Comparison of ENCODE assay signal across 9 cellular contexts in the genomic region with DNA sequence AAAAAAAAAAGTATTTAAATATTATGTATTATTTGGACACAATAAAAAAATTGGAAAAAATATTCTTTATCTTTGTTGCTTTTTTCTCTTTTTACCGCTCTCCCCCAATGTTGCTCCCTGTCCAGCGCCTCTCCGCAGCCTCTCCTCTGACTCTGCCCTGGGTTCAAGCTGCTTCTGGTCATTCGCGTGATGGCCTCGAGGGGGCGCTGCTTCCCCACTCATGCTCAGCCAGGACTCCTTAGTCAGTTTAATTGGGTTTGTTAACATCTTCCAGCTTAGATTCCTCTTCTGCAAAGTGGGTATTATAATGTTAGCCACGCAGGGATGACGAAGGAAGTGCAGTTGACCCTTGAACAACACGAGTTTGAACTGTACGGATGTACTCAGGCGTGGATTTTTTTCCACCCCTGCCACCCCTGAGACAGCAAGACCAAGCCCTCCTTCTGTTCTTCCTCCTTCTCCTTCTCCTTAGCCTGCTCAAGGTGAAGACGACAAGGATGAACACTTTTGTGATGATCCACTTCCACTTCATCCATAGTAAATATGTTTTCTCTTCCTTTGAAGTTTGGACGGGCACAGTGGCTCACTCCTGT. TPM values are rescaled to one million over a fixed set of nuclear protein-coding genes. Genes with fewer than 3 reads are reported as not detected.
A peak's percentile ranks its signal among the peaks of the same experiment; 100 is the strongest.
DNase-seq lines count a peak whose midpoint lies in the region; ATAC-seq and TF ChIP-seq lines count a peak whose summit lies in the region.
"Had no signal": no experiment of that assay in that cellular context is flagged by ENCODE, and none has a peak within 500 bp of the region (broad histone marks: within the 10 kb centered on the region; RNA-seq: fewer than 3 reads in every experiment).

No MANE protein-coding gene starts in this region.

- no peak for TF ChIP-seq POLR2A in Peyer's patch (IDR thresholded peaks at IDR 0.05)

- H3K4me3 ChIP-seq in Caco-2 (ENCODE audit: low read depth, low read length), result no peak overlapping the region
- no peak overlapping the region for H3K4me3 ChIP-seq in Peyer's patch

- H3K4me3 Mint-ChIP-seq in Caco-2 (ENCODE audit: unreplicated experiment), result no peak overlapping the region
- H3K4me3 Mint-ChIP-seq in activated naive CD4-positive, alpha-beta T cell treated with anti-CD3 and anti-CD28 coated beads for 36 hours, result no peak overlapping the region

- H3K4me1 ChIP-seq in Caco-2 (no peaks in the 10 kb centered on the region), Peyer's patch (peaks cover 0 to 6% (median 0%) of the 10 kb centered on the region in 4 donors)

- BruUV-seq in Caco-2 (replicated peaks; lab: Mats Ljungman, UMichigan), result no TSS peak

- ATAC-seq in Right ventricle myocardium superior (ENCODE audit: poor library complexity) (no peak), GM21515 (IDR thresholded peaks at IDR 0.05; ENCODE audit: unreplicated experiment) (no peak)

- H3K9me3 ChIP-seq in Caco-2 (no peaks in the 10 kb centered on the region), Peyer's patch (no peaks in the 10 kb centered on the region)

- CTCF ChIA-PET in Caco-2 (lab: Charles Lee), result interaction anchor here (0.6 kb wide), 2 partner anchors 53 to 639 kb away, joined by 3 read pairs; a partner anchor contains a TSS
- CTCF ChIA-PET in activated naive CD4-positive, alpha-beta T cell treated with anti-CD3 and anti-CD28 coated beads for 36 hours (lab: Charles Lee), result interaction anchor here (0.5 to 2.8 kb wide), 13 partner anchors 11 to 554 kb away, joined by 3 to 14 read pairs (median 4); no protein-coding TSS in a partner anchor

- H3K9me3 Mint-ChIP-seq in Caco-2 (ENCODE audit: unreplicated experiment), result no peaks in the 10 kb centered on the region
- no peaks in the 10 kb centered on the region for H3K9me3 Mint-ChIP-seq in activated naive CD4-positive, alpha-beta T cell treated with anti-CD3 and anti-CD28 coated beads for 36 hours

- H3K36me3 ChIP-seq in Caco-2 (ENCODE audit: control insufficient read depth, insufficient read depth, low read length) (no peaks in the 10 kb centered on the region), Peyer's patch (no peaks in the 10 kb centered on the region)

- H3K27me3 ChIP-seq in Caco-2 (replicated peaks; ENCODE audit: control insufficient read depth, insufficient read depth, low read length) (no peaks in the 10 kb centered on the region), Peyer's patch (no peaks in the 10 kb centered on the region)

- H3K27me3 Mint-ChIP-seq in Caco-2 (ENCODE audit: insufficient read depth, unreplicated experiment), result peaks cover 2% of the 10 kb centered on the region
- peaks cover 3% of the 10 kb centered on the region for H3K27me3 Mint-ChIP-seq in activated naive CD4-positive, alpha-beta T cell treated with anti-CD3 and anti-CD28 coated beads for 36 hours (ENCODE audit: low read depth)

- peak; percentile 69 to 78 for TF ChIP-seq CTCF in Caco-2 (IDR thresholded peaks at IDR 0.05; ENCODE audit: insufficient read depth in 1 of 2, low read depth in 1 of 2, low read length in 1 of 2, severe bottlenecking in 1 of 2, unreplicated experiment in 1 of 2)
- TF ChIP-seq CTCF in Peyer's patch (IDR thresholded peaks at IDR 0.05), result peak; percentile 59 to 79 (median 64)

- POLR2A ChIA-PET in Caco-2 (lab: Charles Lee), result no interaction called here

- DNase-seq in Caco-2 (peak; percentile 37 to 49), HS-27A (ENCODE audit: low read depth) (peak; percentile 24), Peyer's patch (peak; percentile 44 to 70 (median 57)), Right ventricle myocardium superior (peak; percentile 61), renal cortical epithelial cell (ENCODE audit: low read depth) (peak; percentile 25), KG1 (lab: John Stamatoyannopoulos, UW) (no peak)
- peak; percentile 71 for DNase-seq in activated naive CD4-positive, alpha-beta T cell treated with anti-CD3 and anti-CD28 coated beads for 36 hours

- no peak overlapping the region for H3K27ac ChIP-seq in Peyer's patch

- intact Hi-C loops in Caco-2 (cut with micrococcal nuclease; ENCODE audit: unreplicated experiment), result no loop called here
- intact Hi-C loops in activated naive CD4-positive, alpha-beta T cell treated with anti-CD3 and anti-CD28 coated beads for 36 hours (cut with micrococcal nuclease), result loop anchor here (10.0 kb wide), 1 partner anchor 570 kb away; a partner anchor contains a TSS
- intact Hi-C loops in Right ventricle myocardium superior (cut with DNase I), result no loop called here

- peaks cover 6% of the 10 kb centered on the region for H3K36me3 Mint-ChIP-seq in Caco-2 (ENCODE audit: insufficient read depth, unreplicated experiment)
- H3K36me3 Mint-ChIP-seq in activated naive CD4-positive, alpha-beta T cell treated with anti-CD3 and anti-CD28 coated beads for 36 hours (ENCODE audit: low read depth), result no peaks in the 10 kb centered on the region

- H3K27ac Mint-ChIP-seq in Caco-2 (ENCODE audit: unreplicated experiment), result no peak overlapping the region
- no peak overlapping the region for H3K27ac Mint-ChIP-seq in activated naive CD4-positive, alpha-beta T cell treated with anti-CD3 and anti-CD28 coated beads for 36 hours

- no peaks in the 10 kb centered on the region for H3K4me1 Mint-ChIP-seq in Caco-2 (ENCODE audit: low read depth, unreplicated experiment)
- peaks cover 3% of the 10 kb centered on the region for H3K4me1 Mint-ChIP-seq in activated naive CD4-positive, alpha-beta T cell treated with anti-CD3 and anti-CD28 coated beads for 36 hours (ENCODE audit: low read depth)

RNA-seq across cellular contexts. Expression of a gene that starts 4.8 kb away (rescaled TPM):
- not detected in 2 replicates for total RNA-seq in Caco-2 (2022)
- under 1 TPM in 3 of 4 donors, not detected in 1; 0.19 to 0.83 (median 0.27) TPM for total RNA-seq in Peyer's patch
- not detected for total RNA-seq in activated naive CD4-positive, alpha-beta T cell treated with anti-CD3 and anti-CD28 coated beads for 36 hours
- not detected for total RNA-seq in Right ventricle myocardium superior
- 1.2 TPM in 1 of 2 replicates, not detected in the other for total RNA-seq in renal cortical epithelial cell
- total RNA-seq: T-helper 1 cell treated with Interleukin-12 subunit alpha and Interleukin-12 subunit beta and Interleukin-4 antibody, amounts not matched to agents 30 ng/mL and 1 ng/mL, for 36 hours had no signal

RNA-seq across cellular contexts. Expression of a gene that starts 53.9 kb away (rescaled TPM):
- total RNA-seq in Caco-2 (2022), result 3.8 and 4.5 TPM in 2 replicates
- total RNA-seq in Peyer's patch, result 1 to 10 TPM; 2.3 to 4.4 (median 2.9) TPM
- under 1 TPM; 0.49 to 0.83 TPM for total RNA-seq in activated naive CD4-positive, alpha-beta T cell treated with anti-CD3 and anti-CD28 coated beads for 36 hours
- 44.6 TPM for total RNA-seq in Right ventricle myocardium superior
- total RNA-seq in renal cortical epithelial cell, result 1.9 and 8.7 TPM in 2 replicates

RNA-seq across cellular contexts. Expression of a gene that starts 54.9 kb away (rescaled TPM):
- total RNA-seq in Caco-2 (2022) (65.3 and 74.4 TPM in 2 replicates), Peyer's patch (100 to 1,000 TPM in 1 of 4 donors, 10 to 100 TPM in 3; 72.6 to 135 (median 95.9) TPM), Right ventricle myocardium superior (27.5 TPM), renal cortical epithelial cell (66.9 and 88.5 TPM in 2 replicates)
- 10 to 100 TPM; 51.0 to 59.2 TPM for total RNA-seq in activated naive CD4-positive, alpha-beta T cell treated with anti-CD3 and anti-CD28 coated beads for 36 hours
